8 cellular contexts compared by ENCODE assay signal in genomic region chr3:196537319-196537984, GRCh38. TPM values are rescaled to one million over a fixed set of nuclear protein-coding genes. Genes with fewer than 3 reads are reported as not detected.
A peak's percentile ranks its signal among the peaks of the same experiment; 100 is the strongest.
DNase-seq lines count a peak whose midpoint lies in the region; ATAC-seq, FAIRE-seq and TF ChIP-seq lines count a peak whose summit lies in the region.

No MANE protein-coding gene starts in this region.

- TF ChIP-seq RAD21 in liver (IDR thresholded peaks at IDR 0.05) = peak; percentile 72 to 76

- H3K4me1 Mint-ChIP-seq in T-helper 17 cell = peaks cover 4% of the 10 kb centered on the region

- DNase-seq in GM18507 (ENCODE audit: extremely low spot score, insufficient read length, low read depth) (peak; percentile 15), T-helper 17 cell (peak; percentile 45 to 59 (median 55)), astrocyte of the hippocampus (ENCODE audit: low read depth, low spot score) (peak; percentile 17), RKO (ENCODE audit: low spot score) (no peak)
- DNase-seq in stimulated activated CD8-positive, alpha-beta memory T cell treated with anti-CD3 and anti-CD28 coated beads, Interleukin-2, amount 100 ng/mL, for 48 hours (ENCODE audit: low read depth in 2 of 2) = peak; percentile 53 to 54

- H3K27me3 Mint-ChIP-seq in T-helper 17 cell = peaks cover 8% of the 10 kb centered on the region

- no peaks in the 10 kb centered on the region for H3K27me3 ChIP-seq in liver (ENCODE audit: control insufficient read depth in 4 of 4, insufficient read depth in 4 of 4, low read length in 3 of 4)

- H3K27ac Mint-ChIP-seq in T-helper 17 cell = no peak overlapping the region

- no peaks in the 10 kb centered on the region for H3K9me3 ChIP-seq in T-helper 17 cell (ENCODE audit: control insufficient read depth, low read length, poor library complexity, severe bottlenecking)
- H3K9me3 ChIP-seq in liver (ENCODE audit: control insufficient read depth in 4 of 4, low read length in 3 of 4) = no peaks in the 10 kb centered on the region

- H3K36me3 ChIP-seq in liver (ENCODE audit: control insufficient read depth in 4 of 4, insufficient read depth in 3 of 4, low read depth in 1 of 4, low read length in 3 of 4) = no peaks in the 10 kb centered on the region

- 37% methylated on average over 18 of the region's 18 CpGs for WGBS in liver

- no peaks in the 10 kb centered on the region for H3K4me1 ChIP-seq in liver (ENCODE audit: control insufficient read depth in 4 of 4, insufficient read depth in 4 of 4, low read length in 3 of 4)

- no peak overlapping the region for H3K9ac ChIP-seq in liver (ENCODE audit: low read depth in 1 of 2, low read length in 2 of 2)

- ATAC-seq in T-helper 17 cell = no peak
- no peak for ATAC-seq in HG02870 (IDR thresholded peaks at IDR 0.05; ENCODE audit: unreplicated experiment)

- H3K36me3 Mint-ChIP-seq in T-helper 17 cell (ENCODE audit: low read depth) = no peaks in the 10 kb centered on the region

- H3K4me3 Mint-ChIP-seq in T-helper 17 cell = no peak overlapping the region

- TF ChIP-seq CTCF in 22Rv1 (IDR thresholded peaks at IDR 0.05) = peak; percentile 84
- peak; percentile 72 for TF ChIP-seq CTCF in liver (IDR thresholded peaks at IDR 0.05; ENCODE audit: low read depth, low read length, missing input control)

- H3K27ac ChIP-seq in 22Rv1 (no peak overlapping the region), liver (ENCODE audit: low read depth in 1 of 2, low read length in 2 of 2) (no peak overlapping the region)

- H3K4me3 ChIP-seq in liver (ENCODE audit: low read depth in 1 of 3, low read length in 3 of 3) = no peak overlapping the region

- no peak for FAIRE-seq in GM18507 (lab: Jason Lieb, UNC)

TF ChIP-seq in liver, 16 proteins besides CTCF, POLR2A, EP300 and RAD21:
- TF ChIP-seq HNF4G (IDR thresholded peaks at IDR 0.05) (no peak), JUND (IDR thresholded peaks at IDR 0.05) (no peak), FOXA1 (IDR thresholded peaks at IDR 0.05) (no peak), TAF1 (conservative IDR thresholded peaks at IDR 0.05) (no peak)

RNA-seq across cellular contexts. Expression of gene SMCO1, which starts 22.3 kb away (rescaled TPM):
- total RNA-seq in T-helper 17 cell (not detected), liver (under 1 TPM in 1 of 2 donors, not detected in 1; 0.05 TPM)
- polyA plus RNA-seq in liver = not detected

RNA-seq across cellular contexts. Expression of gene WDR53, which starts 30.9 kb away (rescaled TPM):
- total RNA-seq in T-helper 17 cell (10 to 100 TPM; 18.1 to 29.6 TPM), liver (1 to 10 TPM; 2.7 to 3.6 TPM)
- 1 to 10 TPM; 3.4 to 4.5 TPM for polyA plus RNA-seq in liver

RNA-seq across cellular contexts. Expression of gene FBXO45, which starts 31.0 kb away (rescaled TPM):
- 1 to 10 TPM; 4.9 to 8.3 TPM for total RNA-seq in T-helper 17 cell
- 1 to 10 TPM; 4.8 to 7.7 TPM for total RNA-seq in liver
- 1 to 10 TPM; 1.6 to 2.4 TPM for polyA plus RNA-seq in liver

RNA-seq across cellular contexts. Expression of gene RNF168, which starts 33.9 kb away (rescaled TPM):
- 10 to 100 TPM; 36.9 to 37.9 TPM for total RNA-seq in T-helper 17 cell
- 10 to 100 TPM in 1 of 2 donors, 1 to 10 TPM in 1; 9.2 to 10.0 TPM for total RNA-seq in liver
- polyA plus RNA-seq in liver = 1 to 10 TPM; 3.4 to 5.5 TPM

Comparison
In these comparisons a context has a peak if more than half of its experiments do, and no peak if none do; other contexts are left out.
1. RNA of gene WDR53, which starts 30.9 kb away (total RNA-seq): 18.1 to 29.6 TPM in T-helper 17 cell; 2.7 to 3.6 TPM in liver; every median in the first group is over 4 times any median in the second.